ENCODE assay signal across 7 cellular contexts in genomic region chr6:95560956-95561355, GRCh38. TPM values are rescaled to one million over a fixed set of nuclear protein-coding genes. Genes with fewer than 3 reads are reported as not detected.
DNase-seq lines count a peak whose midpoint lies in the region; TF ChIP-seq lines count a peak whose summit lies in the region.
"Not testable (repeated sequence)": the region's sequence is repeated elsewhere in the genome, so short reads cannot be mapped to it uniquely, and the experiment has no call there.

No MANE protein-coding gene starts in this region.

- H3K27ac Mint-ChIP-seq in endodermal cell: peak overlapping the region; percentile 93

- 10 to 60% methylated on average over 1 to 5 of the region's 5 CpGs for WGBS in endodermal cell (ENCODE audit: insufficient coverage in 1 of 2, insufficient read length in 1 of 2), 2 experiments
- WGBS in mesendoderm (ENCODE audit: extremely low coverage, insufficient coverage, low lambda C conversion rate): no CpG with 5 or more reads among the region's 5 CpGs
- WGBS in trophoblast cell (ENCODE audit: extremely low coverage, insufficient coverage, insufficient read length): no CpG with 5 or more reads among the region's 5 CpGs

- H2BK12ac ChIP-seq in trophoblast cell (ENCODE audit: low read length): not testable (repeated sequence)

- not testable (repeated sequence) for H3K27me3 ChIP-seq in WERI-Rb-1 (ENCODE audit: insufficient read depth, low read depth, severe bottlenecking); endodermal cell (ENCODE audit: control insufficient read depth, insufficient read depth, low read length, poor library complexity, severe bottlenecking); mesendoderm (ENCODE audit: insufficient read depth, low read length, poor library complexity); trophoblast cell (ENCODE audit: insufficient read depth, low read length)

- not testable (repeated sequence) for H4K8ac ChIP-seq in mesendoderm (ENCODE audit: low read depth, low read length); trophoblast cell (ENCODE audit: low read depth, low read length)

- not testable (repeated sequence) for H3K14ac ChIP-seq in trophoblast cell (ENCODE audit: low read length)

- not testable (repeated sequence) for H3K9me3 ChIP-seq in WERI-Rb-1 (ENCODE audit: severe bottlenecking); trophoblast cell (ENCODE audit: insufficient read depth, low read depth, low read length)
- peaks cover 37% of the 10 kb centered on the region for H3K9me3 ChIP-seq in endodermal cell (ENCODE audit: control insufficient read depth, low read length)

- H3K18ac ChIP-seq in mesendoderm (ENCODE audit: low read length); trophoblast cell (ENCODE audit: low read length): not testable (repeated sequence)

- not testable (repeated sequence) for H3K4me2 ChIP-seq in mesendoderm (ENCODE audit: low read length); trophoblast cell (ENCODE audit: low read length)

- not testable (repeated sequence) for H3K4me3 ChIP-seq in WERI-Rb-1 (ENCODE audit: low read depth, low read length); endodermal cell (ENCODE audit: low read length); mesendoderm (ENCODE audit: low read length); trophoblast cell (ENCODE audit: low read depth, low read length)

- H2BK120ac ChIP-seq in mesendoderm (ENCODE audit: low read depth, low read length); trophoblast cell (ENCODE audit: insufficient read depth, low read length, poor library complexity): not testable (repeated sequence)

- not testable (repeated sequence) for H2AK5ac ChIP-seq in mesendoderm (ENCODE audit: low read length); trophoblast cell (ENCODE audit: low read length)

- TF ChIP-seq CTCF in WERI-Rb-1 (IDR thresholded peaks at IDR 0.05; ENCODE audit: low read depth, low read length): not testable (repeated sequence)
- TF ChIP-seq CTCF in endodermal cell (conservative IDR thresholded peaks at IDR 0.05): peak; percentile 41

- not testable (repeated sequence) for H3K56ac ChIP-seq in mesendoderm (ENCODE audit: low read length)

- H3K36me3 Mint-ChIP-seq in endodermal cell (ENCODE audit: low read depth): peaks cover 47% of the 10 kb centered on the region

- not testable (repeated sequence) for H3K4me3 Mint-ChIP-seq in endodermal cell

- not testable (repeated sequence) for H2BK15ac ChIP-seq in mesendoderm (replicated peaks; ENCODE audit: low read depth)

- not testable (repeated sequence) for H4K12ac ChIP-seq in trophoblast cell (ENCODE audit: low read depth, low read length)

- not testable (repeated sequence) for H3K23ac ChIP-seq in mesendoderm (ENCODE audit: low read length); trophoblast cell (ENCODE audit: low read length)

- not testable (repeated sequence) for H3K27ac ChIP-seq in WERI-Rb-1; endodermal cell (ENCODE audit: low read depth, low read length)
- H3K27ac ChIP-seq in mesendoderm (ENCODE audit: low read depth, low read length) (peak overlapping the region; percentile 83), trophoblast cell (ENCODE audit: low read depth, low read length) (peak overlapping the region; percentile 6)

- not testable (repeated sequence) for H4K5ac ChIP-seq in mesendoderm (ENCODE audit: low read length)

- H3K9me3 Mint-ChIP-seq in endodermal cell: peaks cover 16% of the 10 kb centered on the region

- H3K79me1 ChIP-seq in mesendoderm (ENCODE audit: low read length); trophoblast cell (ENCODE audit: low read length): not testable (repeated sequence)

- not testable (repeated sequence) for H3K79me2 ChIP-seq in mesendoderm (ENCODE audit: control insufficient read depth, insufficient read depth, low read length); trophoblast cell (ENCODE audit: control insufficient read depth, insufficient read depth, low read length, poor library complexity)

- not testable (repeated sequence) for H3K27me3 Mint-ChIP-seq in endodermal cell (ENCODE audit: insufficient read depth)

- H3K4me1 Mint-ChIP-seq in endodermal cell: peaks cover 27% of the 10 kb centered on the region

- peak overlapping the region; percentile 47 for H3K9ac ChIP-seq in endodermal cell (ENCODE audit: extremely low read depth, low read length, poor library complexity, severe bottlenecking)
- H3K9ac ChIP-seq in mesendoderm (ENCODE audit: low read length); trophoblast cell (ENCODE audit: low read length): not testable (repeated sequence)

- not testable (repeated sequence) for H3K36me3 ChIP-seq in WERI-Rb-1; mesendoderm (ENCODE audit: control insufficient read depth, insufficient read depth, low read length); trophoblast cell (ENCODE audit: control insufficient read depth in 1 of 2, insufficient read depth in 2 of 2, low read length in 2 of 2)
- peaks cover 59% of the 10 kb centered on the region for H3K36me3 ChIP-seq in endodermal cell (ENCODE audit: control insufficient read depth, insufficient read depth, low read length)

- not testable (repeated sequence) for H4K91ac ChIP-seq in trophoblast cell (ENCODE audit: low read depth, low read length)

- not testable (repeated sequence) for H2BK5ac ChIP-seq in mesendoderm (ENCODE audit: low read length); trophoblast cell (ENCODE audit: low read depth, low read length, poor library complexity)

- H3K4me1 ChIP-seq in endodermal cell (ENCODE audit: control insufficient read depth, insufficient read depth, low read length): peaks cover 13% of the 10 kb centered on the region
- H3K4me1 ChIP-seq in mesendoderm (ENCODE audit: control insufficient read depth, low read depth, low read length); trophoblast cell (ENCODE audit: control insufficient read depth in 1 of 2, insufficient read depth in 2 of 2, low read length in 2 of 2): not testable (repeated sequence)

- DNase-seq in ELF-1 (ENCODE audit: low read depth, low spot score) (peak; percentile 94), NCI-H524 (lab: John Stamatoyannopoulos, UW) (peak; percentile 44 to 80), NCI-H82 (lab: John Stamatoyannopoulos, UW) (peak; percentile 60), WERI-Rb-1 (peak; percentile 53), endodermal cell (peak; percentile 84), mesendoderm (peak; percentile 96), trophoblast cell (peak in 1 of 2 donors; percentile 16)

- H3K4ac ChIP-seq in mesendoderm (ENCODE audit: low read depth, low read length); trophoblast cell (ENCODE audit: low read depth, low read length): not testable (repeated sequence)

- not testable (repeated sequence) for H2AFZ ChIP-seq in trophoblast cell (ENCODE audit: insufficient read depth, low read length, poor library complexity)

RNA-seq across cellular contexts. Expression of gene MANEA, which starts 16.4 kb away (rescaled TPM):
- total RNA-seq in endodermal cell: 100 to 1,000 TPM in 1 of 2 donors, 10 to 100 TPM in 1; 77.8 to 141 TPM
- polyA plus RNA-seq in endodermal cell (2013, experiment 1 of 2): 40.4 TPM
- polyA plus RNA-seq in endodermal cell (2013, experiment 2 of 2): 49.8 TPM
- 10.0 TPM for polyA plus RNA-seq in mesendoderm (2013, experiment 1 of 2)
- polyA plus RNA-seq in mesendoderm (2013, experiment 2 of 2): 10.3 TPM
- 8.5 and 9.1 TPM in 2 replicates for polyA plus RNA-seq in trophoblast cell (2013)
